1 cellular context compared by ENCODE assay signal in the genomic region with DNA sequence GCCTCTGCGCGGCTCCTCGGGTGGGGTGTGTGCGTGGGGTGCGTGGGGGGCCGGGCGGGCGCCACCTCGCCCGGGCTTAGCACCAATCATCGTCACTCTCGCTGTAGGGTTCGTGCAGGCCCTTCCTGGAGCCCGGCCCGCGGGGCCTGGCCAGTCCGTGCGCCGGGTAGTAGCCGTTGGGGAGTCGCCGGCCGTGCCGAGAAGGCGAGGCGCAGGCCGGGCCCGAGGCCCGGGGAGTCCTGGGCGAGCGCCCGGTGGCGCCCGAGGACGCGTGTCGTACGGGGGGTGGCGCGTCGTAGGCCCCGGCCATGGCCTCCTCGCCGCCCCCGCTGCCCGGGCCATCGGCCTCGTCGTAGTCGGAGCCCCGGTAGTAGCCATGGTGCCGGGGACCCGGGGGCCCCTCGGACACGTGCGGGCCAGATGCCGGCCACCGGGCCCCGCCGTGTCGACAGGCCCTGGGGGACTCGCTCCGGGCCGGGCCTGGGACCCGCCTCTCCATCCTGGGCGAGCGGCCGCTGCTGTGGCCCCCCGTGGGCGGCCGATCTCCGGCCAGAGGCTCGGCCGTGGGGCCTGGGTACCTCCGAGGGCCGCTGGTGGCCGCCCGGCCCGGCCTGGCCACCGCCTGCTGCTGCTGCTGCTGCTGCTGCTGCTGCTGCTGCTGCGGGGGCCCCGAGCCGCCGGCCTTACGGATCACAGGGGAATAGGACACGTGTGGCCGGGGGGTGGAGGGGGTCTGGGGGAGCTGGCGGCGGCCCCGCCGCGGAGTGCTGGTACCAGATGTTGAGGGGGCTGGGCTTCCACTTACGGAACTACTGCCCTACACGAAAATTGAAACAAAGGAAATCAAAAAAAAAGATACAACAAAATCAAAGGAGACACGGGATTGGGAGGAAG.
TF ChIP-seq lines count a peak whose summit lies in the region.

No MANE protein-coding gene starts in this region.

TF ChIP-seq in GM23338, 12 proteins besides CTCF, POLR2A, EP300 and RAD21 (continued from another document):
- TF ChIP-seq, protein P1, sequence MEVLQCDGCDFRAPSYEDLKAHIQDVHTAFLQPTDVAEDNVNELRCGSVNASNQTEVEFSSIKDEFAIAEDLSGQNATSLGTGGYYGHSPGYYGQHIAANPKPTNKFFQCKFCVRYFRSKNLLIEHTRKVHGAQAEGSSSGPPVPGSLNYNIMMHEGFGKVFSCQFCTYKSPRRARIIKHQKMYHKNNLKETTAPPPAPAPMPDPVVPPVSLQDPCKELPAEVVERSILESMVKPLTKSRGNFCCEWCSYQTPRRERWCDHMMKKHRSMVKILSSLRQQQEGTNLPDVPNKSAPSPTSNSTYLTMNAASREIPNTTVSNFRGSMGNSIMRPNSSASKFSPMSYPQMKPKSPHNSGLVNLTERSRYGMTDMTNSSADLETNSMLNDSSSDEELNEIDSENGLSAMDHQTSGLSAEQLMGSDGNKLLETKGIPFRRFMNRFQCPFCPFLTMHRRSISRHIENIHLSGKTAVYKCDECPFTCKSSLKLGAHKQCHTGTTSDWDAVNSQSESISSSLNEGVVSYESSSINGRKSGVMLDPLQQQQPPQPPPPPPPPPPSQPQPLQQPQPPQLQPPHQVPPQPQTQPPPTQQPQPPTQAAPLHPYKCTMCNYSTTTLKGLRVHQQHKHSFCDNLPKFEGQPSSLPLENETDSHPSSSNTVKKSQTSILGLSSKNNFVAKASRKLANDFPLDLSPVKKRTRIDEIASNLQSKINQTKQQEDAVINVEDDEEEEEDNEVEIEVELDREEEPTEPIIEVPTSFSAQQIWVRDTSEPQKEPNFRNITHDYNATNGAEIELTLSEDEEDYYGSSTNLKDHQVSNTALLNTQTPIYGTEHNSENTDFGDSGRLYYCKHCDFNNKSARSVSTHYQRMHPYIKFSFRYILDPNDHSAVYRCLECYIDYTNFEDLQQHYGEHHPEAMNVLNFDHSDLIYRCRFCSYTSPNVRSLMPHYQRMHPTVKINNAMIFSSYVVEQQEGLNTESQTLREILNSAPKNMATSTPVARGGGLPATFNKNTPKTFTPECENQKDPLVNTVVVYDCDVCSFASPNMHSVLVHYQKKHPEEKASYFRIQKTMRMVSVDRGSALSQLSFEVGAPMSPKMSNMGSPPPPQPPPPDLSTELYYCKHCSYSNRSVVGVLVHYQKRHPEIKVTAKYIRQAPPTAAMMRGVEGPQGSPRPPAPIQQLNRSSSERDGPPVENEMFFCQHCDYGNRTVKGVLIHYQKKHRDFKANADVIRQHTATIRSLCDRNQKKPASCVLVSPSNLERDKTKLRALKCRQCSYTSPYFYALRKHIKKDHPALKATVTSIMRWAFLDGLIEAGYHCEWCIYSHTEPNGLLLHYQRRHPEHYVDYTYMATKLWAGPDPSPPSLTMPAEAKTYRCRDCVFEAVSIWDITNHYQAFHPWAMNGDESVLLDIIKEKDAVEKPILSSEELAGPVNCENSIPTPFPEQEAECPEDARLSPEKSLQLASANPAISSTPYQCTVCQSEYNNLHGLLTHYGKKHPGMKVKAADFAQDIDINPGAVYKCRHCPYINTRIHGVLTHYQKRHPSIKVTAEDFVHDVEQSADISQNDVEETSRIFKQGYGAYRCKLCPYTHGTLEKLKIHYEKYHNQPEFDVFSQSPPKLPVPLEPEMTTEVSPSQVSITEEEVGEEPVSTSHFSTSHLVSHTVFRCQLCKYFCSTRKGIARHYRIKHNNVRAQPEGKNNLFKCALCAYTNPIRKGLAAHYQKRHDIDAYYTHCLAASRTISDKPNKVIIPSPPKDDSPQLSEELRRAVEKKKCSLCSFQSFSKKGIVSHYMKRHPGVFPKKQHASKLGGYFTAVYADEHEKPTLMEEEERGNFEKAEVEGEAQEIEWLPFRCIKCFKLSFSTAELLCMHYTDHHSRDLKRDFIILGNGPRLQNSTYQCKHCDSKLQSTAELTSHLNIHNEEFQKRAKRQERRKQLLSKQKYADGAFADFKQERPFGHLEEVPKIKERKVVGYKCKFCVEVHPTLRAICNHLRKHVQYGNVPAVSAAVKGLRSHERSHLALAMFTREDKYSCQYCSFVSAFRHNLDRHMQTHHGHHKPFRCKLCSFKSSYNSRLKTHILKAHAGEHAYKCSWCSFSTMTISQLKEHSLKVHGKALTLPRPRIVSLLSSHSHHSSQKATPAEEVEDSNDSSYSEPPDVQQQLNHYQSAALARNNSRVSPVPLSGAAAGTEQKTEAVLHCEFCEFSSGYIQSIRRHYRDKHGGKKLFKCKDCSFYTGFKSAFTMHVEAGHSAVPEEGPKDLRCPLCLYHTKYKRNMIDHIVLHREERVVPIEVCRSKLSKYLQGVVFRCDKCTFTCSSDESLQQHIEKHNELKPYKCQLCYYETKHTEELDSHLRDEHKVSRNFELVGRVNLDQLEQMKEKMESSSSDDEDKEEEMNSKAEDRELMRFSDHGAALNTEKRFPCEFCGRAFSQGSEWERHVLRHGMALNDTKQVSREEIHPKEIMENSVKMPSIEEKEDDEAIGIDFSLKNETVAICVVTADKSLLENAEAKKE (CRISPR knock-in tag; IDR thresholded peaks at IDR 0.05): no peak
- TF ChIP-seq STAT1 (IDR thresholded peaks at IDR 0.05; ENCODE audit: unreplicated experiment) (no peak), ZNF114 (CRISPR knock-in tag; IDR thresholded peaks at IDR 0.05) (no peak), ETS1 (IDR thresholded peaks at IDR 0.05) (no peak)
